8 cellular contexts compared by ENCODE assay signal in the genomic region with DNA sequence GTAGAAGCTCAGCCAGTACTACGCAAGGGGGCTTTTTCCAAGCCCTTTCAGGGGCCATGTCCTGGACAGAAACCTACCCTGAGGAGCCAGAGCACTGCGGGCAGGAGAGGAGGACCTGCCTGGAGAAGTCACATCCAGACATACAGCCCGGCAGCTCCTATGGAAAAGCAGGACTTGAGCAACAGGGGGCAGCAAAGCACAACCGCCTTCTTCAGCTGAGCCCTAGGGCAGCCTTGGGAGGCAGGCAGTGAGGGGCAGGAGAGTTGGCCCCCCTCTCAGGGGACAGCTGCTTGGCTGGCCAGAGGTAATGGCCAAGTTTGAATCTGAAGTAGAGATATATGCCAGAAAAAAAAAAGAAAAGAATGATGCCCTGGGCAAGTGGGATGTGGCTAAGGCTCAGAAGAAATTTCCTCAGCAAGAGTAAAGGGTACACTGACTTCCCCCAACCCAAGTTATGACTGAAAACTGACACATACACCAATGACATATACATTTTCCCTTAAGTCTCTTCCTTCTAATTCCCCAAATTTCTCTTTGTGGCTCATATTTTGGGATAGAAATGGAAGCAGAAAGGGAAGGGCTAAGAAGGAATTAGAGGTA. TPM values are rescaled to one million over a fixed set of nuclear protein-coding genes. Genes with fewer than 3 reads are reported as not detected.
DNase-seq lines count a peak whose midpoint lies in the region; ATAC-seq and TF ChIP-seq lines count a peak whose summit lies in the region.

No MANE protein-coding gene starts in this region.

- H3K27me3 ChIP-seq in MG63: peaks cover 12% of the 10 kb centered on the region
- no peaks in the 10 kb centered on the region for H3K27me3 ChIP-seq in CD8-positive, alpha-beta T cell (ENCODE audit: insufficient read depth, low read length)

- no peak overlapping the region for H3K27ac Mint-ChIP-seq in activated CD4-positive, alpha-beta memory T cell treated with anti-CD3 and anti-CD28 coated beads, Interleukin-2, amount 10 ng/mL, durations not matched to agents 7 days and 5 days
- no peak overlapping the region for H3K27ac Mint-ChIP-seq in CD8-positive, alpha-beta T cell

- POLR2A ChIA-PET in activated CD4-positive, alpha-beta memory T cell treated with anti-CD3 and anti-CD28 coated beads, Interleukin-2, amount 10 ng/mL, durations not matched to agents 7 days and 5 days (lab: Charles Lee): no interaction called here
- POLR2A ChIA-PET in CD8-positive, alpha-beta T cell (lab: Charles Lee): no interaction called here

- H3K9me3 Mint-ChIP-seq in activated CD4-positive, alpha-beta memory T cell treated with anti-CD3 and anti-CD28 coated beads, Interleukin-2, amount 10 ng/mL, durations not matched to agents 7 days and 5 days: no peaks in the 10 kb centered on the region
- no peaks in the 10 kb centered on the region for H3K9me3 Mint-ChIP-seq in CD8-positive, alpha-beta T cell

- H3K4me3 ChIP-seq in AG10803 (ENCODE audit: low read length) (no peak overlapping the region), MG63 (no peak overlapping the region)
- no peak overlapping the region for H3K4me3 ChIP-seq in CD8-positive, alpha-beta T cell (ENCODE audit: low read depth, low read length)

- peaks cover 23% of the 10 kb centered on the region for H3K27me3 Mint-ChIP-seq in activated CD4-positive, alpha-beta memory T cell treated with anti-CD3 and anti-CD28 coated beads, Interleukin-2, amount 10 ng/mL, durations not matched to agents 7 days and 5 days
- H3K27me3 Mint-ChIP-seq in CD8-positive, alpha-beta T cell (ENCODE audit: low read depth): peaks cover 5% of the 10 kb centered on the region

- intact Hi-C loops in cardiac septum (cut with DNase I): loop anchor here (5.0 kb wide), 2 partner anchors 49 to 121 kb away; no protein-coding TSS in a partner anchor
- intact Hi-C loops in CD8-positive, alpha-beta T cell (cut with DNase I, micrococcal nuclease): no loop called here

- DNase-seq in AG10803 (ENCODE audit: low read depth) (peak; percentile 44), GM13976 (ENCODE audit: low spot score) (peak; percentile 69), MG63 (peak; percentile 46), cardiac septum (ENCODE audit: low spot score) (peak; percentile 78), pulmonary artery endothelial cell (ENCODE audit: low read depth, low spot score) (peak; percentile 10)
- DNase-seq in activated CD4-positive, alpha-beta memory T cell treated with anti-CD3 and anti-CD28 coated beads, Interleukin-2, amount 10 ng/mL, durations not matched to agents 7 days and 5 days: peak; percentile 25
- DNase-seq in CD8-positive, alpha-beta T cell: no peak

- H3K36me3 Mint-ChIP-seq in activated CD4-positive, alpha-beta memory T cell treated with anti-CD3 and anti-CD28 coated beads, Interleukin-2, amount 10 ng/mL, durations not matched to agents 7 days and 5 days (ENCODE audit: low read depth): no peaks in the 10 kb centered on the region
- H3K36me3 Mint-ChIP-seq in CD8-positive, alpha-beta T cell: no peaks in the 10 kb centered on the region

- CTCF ChIA-PET in activated CD4-positive, alpha-beta memory T cell treated with anti-CD3 and anti-CD28 coated beads, Interleukin-2, amount 10 ng/mL, durations not matched to agents 7 days and 5 days (lab: Charles Lee): interaction anchor here (1.1 to 5.8 kb wide), 5 partner anchors 12 to 119 kb away, joined by 4 to 54 read pairs (median 5); no protein-coding TSS in a partner anchor
- CTCF ChIA-PET in CD8-positive, alpha-beta T cell (lab: Charles Lee): no interaction called here

- in situ Hi-C loops in GM13976 (cut with MboI; ENCODE audit: low sequenced_read_pairs, unreplicated experiment): loop anchor here (25.0 kb wide), 1 partner anchor 106 kb away; no protein-coding TSS in a partner anchor

- no peaks in the 10 kb centered on the region for H3K9me3 ChIP-seq in MG63
- no peaks in the 10 kb centered on the region for H3K9me3 ChIP-seq in CD8-positive, alpha-beta T cell (ENCODE audit: low read length)

- H3K36me3 ChIP-seq in MG63: no peaks in the 10 kb centered on the region
- no peaks in the 10 kb centered on the region for H3K36me3 ChIP-seq in CD8-positive, alpha-beta T cell (ENCODE audit: insufficient read depth, low read length)

- no peak overlapping the region for H3K27ac ChIP-seq in CD8-positive, alpha-beta T cell (ENCODE audit: low read depth, low read length)

- TF ChIP-seq CTCF in AG10803 (conservative IDR thresholded peaks at IDR 0.05; ENCODE audit: low read length): peak; percentile 77
- TF ChIP-seq CTCF in GM13976 (IDR thresholded peaks at IDR 0.05; ENCODE audit: borderline replicate concordance, control extremely low read depth, extremely low read depth, insufficient read depth, missing control alignments): peak; percentile 69
- no peak for TF ChIP-seq CTCF in CD8-positive, alpha-beta T cell (IDR thresholded peaks at IDR 0.05)

- H3K4me1 Mint-ChIP-seq in activated CD4-positive, alpha-beta memory T cell treated with anti-CD3 and anti-CD28 coated beads, Interleukin-2, amount 10 ng/mL, durations not matched to agents 7 days and 5 days: peaks cover 5% of the 10 kb centered on the region
- no peaks in the 10 kb centered on the region for H3K4me1 Mint-ChIP-seq in CD8-positive, alpha-beta T cell (ENCODE audit: low read depth)

- H3K4me1 ChIP-seq in CD8-positive, alpha-beta T cell (ENCODE audit: insufficient read depth, low read length): no peaks in the 10 kb centered on the region

- ATAC-seq in CD8-positive, alpha-beta T cell: no peak
- ATAC-seq in GM19328 (IDR thresholded peaks at IDR 0.05; ENCODE audit: unreplicated experiment): no peak

- H3K4me3 Mint-ChIP-seq in activated CD4-positive, alpha-beta memory T cell treated with anti-CD3 and anti-CD28 coated beads, Interleukin-2, amount 10 ng/mL, durations not matched to agents 7 days and 5 days: no peak overlapping the region
- no peak overlapping the region for H3K4me3 Mint-ChIP-seq in CD8-positive, alpha-beta T cell

RNA-seq across cellular contexts. Expression of a gene that starts 56.9 kb away (rescaled TPM):
- total RNA-seq in MG63 (2014; rRNA removed; shearing (Covaris generic); ENCODE audit: low replicate concordance): 0.69 TPM in 1 of 2 replicates, not detected in the other
- total RNA-seq in activated CD4-positive, alpha-beta memory T cell treated with anti-CD3 and anti-CD28 coated beads, Interleukin-2, amount 10 ng/mL, durations not matched to agents 7 days and 5 days: not detected
- total RNA-seq in cardiac septum (0.40 TPM), pulmonary artery endothelial cell (not detected in 2 replicates)
- total RNA-seq in CD8-positive, alpha-beta T cell: not detected

RNA-seq across cellular contexts. Expression of a gene that starts 60.0 kb away (rescaled TPM):
- total RNA-seq in MG63 (2014; rRNA removed; shearing (Covaris generic); ENCODE audit: low replicate concordance): 0.30 and 0.67 TPM in 2 replicates
- not detected for total RNA-seq in activated CD4-positive, alpha-beta memory T cell treated with anti-CD3 and anti-CD28 coated beads, Interleukin-2, amount 10 ng/mL, durations not matched to agents 7 days and 5 days
- 20.6 TPM for total RNA-seq in cardiac septum
- total RNA-seq in pulmonary artery endothelial cell: not detected in 2 replicates
- total RNA-seq in CD8-positive, alpha-beta T cell: not detected

Comparison
In these comparisons a context has a peak if more than half of its experiments do, and no peak if none do; other contexts are left out.
1. DNase-seq: peak in AG10803 (single experiment), GM13976 (single experiment), MG63 (single experiment), activated CD4-positive, alpha-beta memory T cell treated with anti-CD3 and anti-CD28 coated beads, Interleukin-2, amount 10 ng/mL, durations not matched to agents 7 days and 5 days (single experiment), cardiac septum (single experiment) and pulmonary artery endothelial cell (single experiment); none in CD8-positive, alpha-beta T cell (0 of 7).
2. RNA of a gene that starts 60.0 kb away (total RNA-seq): 20.6 TPM in cardiac septum (single experiment); 0.30 to 0.67 TPM in MG63, not detected in activated CD4-positive, alpha-beta memory T cell treated with anti-CD3 and anti-CD28 coated beads, Interleukin-2, amount 10 ng/mL, durations not matched to agents 7 days and 5 days, not detected in pulmonary artery endothelial cell and not detected in CD8-positive, alpha-beta T cell; every median in the first group is over 10 times any median in the second.